ENCODE assay signal across 31 cellular contexts in the genomic region with DNA sequence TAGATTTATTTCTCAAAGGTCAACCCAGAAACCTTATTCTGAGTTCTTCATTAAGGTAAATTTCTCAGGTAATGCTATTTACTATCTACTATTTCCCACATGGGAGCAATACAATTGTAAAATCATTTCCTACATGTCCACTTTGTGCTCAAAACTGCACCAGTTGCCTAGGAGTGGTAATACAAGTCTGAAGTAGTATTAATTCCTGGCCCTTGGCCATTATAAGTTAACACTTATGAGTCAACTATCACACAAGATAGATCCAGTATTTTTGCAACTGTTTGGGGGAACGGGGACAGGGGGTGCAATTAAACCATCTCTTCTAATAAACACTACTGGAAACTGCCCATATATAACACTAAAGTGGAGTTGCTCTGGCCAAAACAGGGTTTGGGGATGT. TPM values are rescaled to one million over a fixed set of nuclear protein-coding genes. Genes with fewer than 3 reads are reported as not detected.
A peak's percentile ranks its signal among the peaks of the same experiment; 100 is the strongest.
DNase-seq lines count a peak whose midpoint lies in the region; TF ChIP-seq lines count a peak whose summit lies in the region.
"Had no signal": no experiment of that assay in that cellular context is flagged by ENCODE, and none has a peak within 500 bp of the region (broad histone marks: within the 10 kb centered on the region; RNA-seq: fewer than 3 reads in every experiment).

No MANE protein-coding gene starts in this region.

- H3K79me2 ChIP-seq in mesendoderm (ENCODE audit: control insufficient read depth, insufficient read depth, low read length), result no peaks in the 10 kb centered on the region

- H3K18ac ChIP-seq in mesenchymal stem cell (ENCODE audit: low read depth in 1 of 2, low read length in 2 of 2) (no peak overlapping the region), mesendoderm (ENCODE audit: low read length) (no peak overlapping the region)

- H2AFZ ChIP-seq in mesenchymal stem cell (ENCODE audit: low read depth, low read length), result no peak overlapping the region

- H3K14ac ChIP-seq in mesenchymal stem cell (ENCODE audit: low read length in 2 of 2), result no peak overlapping the region

- H3K4me2 ChIP-seq in mesenchymal stem cell (ENCODE audit: low read length, poor library complexity, severe bottlenecking) (no peak overlapping the region), mesendoderm (ENCODE audit: low read length) (no peak overlapping the region)

- H4K8ac ChIP-seq in mesenchymal stem cell (ENCODE audit: low read length), result no peak overlapping the region
- no peak overlapping the region for H4K8ac ChIP-seq in mesendoderm (ENCODE audit: low read depth, low read length)

- H3K27me3 Mint-ChIP-seq in chondrocyte (ENCODE audit: low read depth), result no peaks in the 10 kb centered on the region
- H3K27me3 Mint-ChIP-seq: activated CD8-positive, alpha-beta T cell treated with anti-CD3 and anti-CD28 coated beads for 36 hours; activated naive CD8-positive, alpha-beta T cell treated with anti-CD3 and anti-CD28 coated beads for 36 hours; naive B cell had no signal

- peaks cover 14% of the 10 kb centered on the region for H3K4me1 Mint-ChIP-seq in chondrocyte (ENCODE audit: low read depth)

- H3K4me3 Mint-ChIP-seq in chondrocyte (ENCODE audit: unreplicated experiment), result no peak overlapping the region
- H3K4me3 Mint-ChIP-seq: activated CD8-positive, alpha-beta T cell treated with anti-CD3 and anti-CD28 coated beads for 36 hours; activated naive CD8-positive, alpha-beta T cell treated with anti-CD3 and anti-CD28 coated beads for 36 hours; naive B cell; T-helper 1 cell treated with Interleukin-12 subunit alpha and Interleukin-12 subunit beta and Interleukin-4 antibody, amounts not matched to agents 30 μg/mL and 1 μg/mL, for 36 hours had no signal

- no peak overlapping the region for H4K5ac ChIP-seq in mesendoderm (ENCODE audit: low read length)

- H2AK5ac ChIP-seq in mesenchymal stem cell (ENCODE audit: low read length, severe bottlenecking), result no peak overlapping the region
- no peak overlapping the region for H2AK5ac ChIP-seq in mesendoderm (ENCODE audit: low read length)

- H3K4me1 ChIP-seq in mesenchymal stem cell (ENCODE audit: control insufficient read depth, insufficient read depth, low read depth, low read length) (no peaks in the 10 kb centered on the region), mesendoderm (ENCODE audit: control insufficient read depth, low read depth, low read length) (no peaks in the 10 kb centered on the region)
- H3K4me1 ChIP-seq: ascending aorta, foreskin keratinocyte, transverse colon had no signal

- H3K9me3 ChIP-seq in mesenchymal stem cell (ENCODE audit: control insufficient read depth, low read length), result no peaks in the 10 kb centered on the region
- H3K9me3 ChIP-seq: ascending aorta, transverse colon had no signal

- H3K27ac Mint-ChIP-seq in chondrocyte (ENCODE audit: unreplicated experiment), result peak overlapping the region; percentile 39
- H3K27ac Mint-ChIP-seq: activated naive CD8-positive, alpha-beta T cell treated with anti-CD3 and anti-CD28 coated beads for 36 hours; T-helper 1 cell treated with Interleukin-12 subunit alpha and Interleukin-12 subunit beta and Interleukin-4 antibody, amounts not matched to agents 30 μg/mL and 1 μg/mL, for 36 hours had no signal

- peak overlapping the region; percentile 26 for H3K9ac ChIP-seq in mesenchymal stem cell (ENCODE audit: low read length)
- H3K9ac ChIP-seq in mesendoderm (ENCODE audit: low read length), result no peak overlapping the region

- TF ChIP-seq CTCF in chondrocyte (IDR thresholded peaks at IDR 0.05), result no peak

- H2BK5ac ChIP-seq in mesenchymal stem cell (ENCODE audit: low read depth, low read length, poor library complexity, severe bottlenecking) (no peak overlapping the region), mesendoderm (ENCODE audit: low read length) (no peak overlapping the region)

- H3K79me1 ChIP-seq in mesenchymal stem cell (replicated peaks; ENCODE audit: low read length, poor library complexity, severe bottlenecking) (peaks cover 4% of the 10 kb centered on the region), mesendoderm (ENCODE audit: low read length) (no peaks in the 10 kb centered on the region)

- H3K9me3 Mint-ChIP-seq in chondrocyte (ENCODE audit: low read depth), result no peaks in the 10 kb centered on the region
- H3K9me3 Mint-ChIP-seq: activated CD8-positive, alpha-beta T cell treated with anti-CD3 and anti-CD28 coated beads for 36 hours; activated T-helper 2 cell treated with anti-CD3 and anti-CD28 coated beads, Interferon-gamma antibody, Interleukin-2, Interleukin-4, amounts not matched to agents 10 μg/mL and 5 μg/mL and 100 μg/mL, durations not matched to agents 14 hours and 24 hours and 36 hours; naive B cell; T-helper 1 cell treated with Interleukin-12 subunit alpha and Interleukin-12 subunit beta and Interleukin-4 antibody, amounts not matched to agents 30 μg/mL and 1 μg/mL, for 36 hours had no signal

- H4K91ac ChIP-seq in mesenchymal stem cell (ENCODE audit: low read length), result no peak overlapping the region

- H2BK15ac ChIP-seq in mesenchymal stem cell (ENCODE audit: low read depth, poor library complexity, severe bottlenecking) (no peak overlapping the region), mesendoderm (replicated peaks; ENCODE audit: low read depth) (no peak overlapping the region)

- H3K27me3 ChIP-seq in mesenchymal stem cell (ENCODE audit: control insufficient read depth in 1 of 2, insufficient read depth in 1 of 2, low read length in 2 of 2) (peaks cover 0 to 51% of the 10 kb centered on the region in 2 experiments), mesendoderm (ENCODE audit: insufficient read depth, low read length, poor library complexity) (no peaks in the 10 kb centered on the region)
- H3K27me3 ChIP-seq: ascending aorta, foreskin keratinocyte, transverse colon had no signal

- H2BK120ac ChIP-seq in mesenchymal stem cell (ENCODE audit: low read depth, low read length) (no peak overlapping the region), mesendoderm (ENCODE audit: low read depth, low read length) (no peak overlapping the region)

- H3K4ac ChIP-seq in mesenchymal stem cell (ENCODE audit: low read depth in 1 of 2, low read length in 2 of 2) (no peak overlapping the region), mesendoderm (ENCODE audit: low read depth, low read length) (no peak overlapping the region)

- H3K4me3 ChIP-seq in mesenchymal stem cell (ENCODE audit: insufficient read depth in 1 of 2, low read depth in 1 of 2, low read length in 2 of 2), result no peak overlapping the region
- no peak overlapping the region for H3K4me3 ChIP-seq in mesendoderm (ENCODE audit: low read length)
- H3K4me3 ChIP-seq: ascending aorta, skin epidermis, transverse colon had no signal

- no peak overlapping the region for H3K56ac ChIP-seq in mesendoderm (ENCODE audit: low read length)

- H3K36me3 Mint-ChIP-seq in chondrocyte (ENCODE audit: low read depth), result no peaks in the 10 kb centered on the region

- no peak overlapping the region for H2BK12ac ChIP-seq in mesenchymal stem cell (ENCODE audit: low read length in 2 of 2)

- no peak overlapping the region for H3K27ac ChIP-seq in mesenchymal stem cell (ENCODE audit: low read length, poor library complexity, severe bottlenecking)
- H3K27ac ChIP-seq in mesendoderm (ENCODE audit: low read depth, low read length), result no peak overlapping the region
- H3K27ac ChIP-seq: ascending aorta, epithelial cell of prostate, foreskin keratinocyte, skin epidermis, transverse colon had no signal

- peaks cover 0 to 43% of the 10 kb centered on the region in 2 experiments for H3K36me3 ChIP-seq in mesenchymal stem cell (ENCODE audit: control insufficient read depth in 1 of 2, insufficient read depth in 2 of 2, low read depth in 1 of 2, low read length in 2 of 2)
- no peaks in the 10 kb centered on the region for H3K36me3 ChIP-seq in mesendoderm (ENCODE audit: control insufficient read depth, insufficient read depth, low read length)
- H3K36me3 ChIP-seq: ascending aorta, transverse colon had no signal

- H3K23ac ChIP-seq in mesenchymal stem cell (ENCODE audit: low read length in 2 of 2), result no peak overlapping the region
- H3K23ac ChIP-seq in mesendoderm (ENCODE audit: low read length), result no peak overlapping the region

- WGBS in mesenchymal stem cell, result 67% methylated on average over 1 of the region's 1 CpG
- WGBS in mesendoderm (ENCODE audit: extremely low coverage, insufficient coverage, low lambda C conversion rate), result no CpG with 5 or more reads among the region's 1 CpG

- DNase-seq in AG20443 (ENCODE audit: low spot score), result peak; percentile 4
- peak; percentile 54 for DNase-seq in LHCN-M2 (ENCODE audit: low read depth)
- no peak for DNase-seq in chondrocyte (ENCODE audit: low spot score)
- no peak for DNase-seq in mesenchymal stem cell
- no peak for DNase-seq in nucleus accumbens (lab: John Stamatoyannopoulos, UW)
- DNase-seq in mesendoderm, result no peak
- no peak for DNase-seq in central memory CD4-positive, alpha-beta T cell
- DNase-seq in ureter (ENCODE audit: low spot score), result no peak
- DNase-seq: activated CD4-positive, CD25-positive, alpha-beta regulatory T cell treated with anti-CD3 and anti-CD28 coated beads, Interleukin-2, amount 50 U/mL, for 72 hours; activated CD8-positive, alpha-beta T cell treated with anti-CD3 and anti-CD28 coated beads for 36 hours; activated naive CD8-positive, alpha-beta T cell treated with anti-CD3 and anti-CD28 coated beads for 36 hours; C1 segment of cervical spinal cord; COR-L47; DMS53; GDM1; KG1; left cardiac atrium; naive B cell; NCI-H1417 treated with DMSO at 0.1 percent for 48 hours; NCI-H2081 treated with DMSO at 0.1 percent for 48 hours; NCI-H446; NCI-H82; occipital lobe; RPMI8226; transverse colon had no signal

RNA-seq across cellular contexts. Expression of a gene that starts 48.9 kb away (rescaled TPM):
- total RNA-seq in LHCN-M2 (2014; rRNA removed), result 100 and 109 TPM in 2 replicates
- polyA plus RNA-seq in LHCN-M2 (2012), result 25.4 TPM
- 63.3 to 65.5 TPM (median 64.5 TPM) in 3 replicates for total RNA-seq in chondrocyte
- 93.9 TPM for polyA plus RNA-seq in mesenchymal stem cell (2013, experiment 1 of 2)
- 102 TPM for polyA plus RNA-seq in mesenchymal stem cell (2013, experiment 2 of 2)
- 46.2 TPM for polyA plus RNA-seq in mesendoderm (2013, experiment 1 of 2)
- polyA plus RNA-seq in mesendoderm (2013, experiment 2 of 2), result 47.4 TPM
- 38.8 TPM for total RNA-seq in ureter

RNA-seq across cellular contexts. Expression of a gene that starts 59.2 kb away (rescaled TPM):
- total RNA-seq in LHCN-M2 (2014; rRNA removed) (0.06 and 0.29 TPM in 2 replicates), chondrocyte (0.56 to 0.85 TPM (median 0.62 TPM) in 3 replicates), ureter (0.26 TPM)
- polyA plus RNA-seq in LHCN-M2 (2012), result 0.32 TPM
- 0.40 TPM for polyA plus RNA-seq in mesenchymal stem cell (2013, experiment 1 of 2)
- polyA plus RNA-seq in mesenchymal stem cell (2013, experiment 2 of 2), result 0.27 TPM
- 5.0 TPM for polyA plus RNA-seq in mesendoderm (2013, experiment 1 of 2)
- 5.0 TPM for polyA plus RNA-seq in mesendoderm (2013, experiment 2 of 2)
- total RNA-seq: ascending aorta, transverse colon had no signal

Comparison
In these comparisons a context has a peak if more than half of its experiments do, and no peak if none do; other contexts are left out.
1. DNase-seq: peak in AG20443 (single experiment) and LHCN-M2 (single experiment); none in chondrocyte (single experiment), mesenchymal stem cell (single experiment), nucleus accumbens (0 of 56), mesendoderm (single experiment), central memory CD4-positive, alpha-beta T cell (single experiment) and ureter (single experiment).